Comparison of ENCODE assay signal across 7 cellular contexts in the genomic region with DNA sequence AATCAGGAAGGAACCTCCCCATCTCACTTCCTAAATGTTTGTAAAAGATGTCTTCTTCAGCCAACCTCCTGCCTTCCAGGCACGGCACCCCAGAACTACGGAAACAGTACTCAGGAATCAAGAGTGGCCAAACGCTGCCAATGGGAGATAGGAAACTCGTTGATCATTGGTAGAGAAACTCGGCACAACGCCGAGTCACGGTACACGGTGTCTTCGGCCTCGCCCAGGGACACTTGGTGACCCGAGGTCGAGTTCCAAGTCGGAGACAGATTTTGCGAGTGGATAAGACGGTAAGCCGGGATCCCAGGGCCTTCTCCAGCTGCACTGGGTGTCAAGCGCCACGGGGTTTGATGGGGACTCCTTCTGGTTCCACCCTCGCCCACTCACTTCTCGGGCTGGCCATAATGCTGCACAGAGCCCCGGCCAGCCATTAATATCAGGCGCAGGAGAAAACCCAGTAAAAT. TPM values are rescaled to one million over a fixed set of nuclear protein-coding genes. Genes with fewer than 3 reads are reported as not detected.
A peak's percentile ranks its signal among the peaks of the same experiment; 100 is the strongest.
DNase-seq lines count a peak whose midpoint lies in the region; ATAC-seq and TF ChIP-seq lines count a peak whose summit lies in the region.

No MANE protein-coding gene starts in this region.

- H3K9me3 Mint-ChIP-seq in stimulated activated naive CD8-positive, alpha-beta T cell treated with anti-CD3 and anti-CD28 coated beads, Interleukin-15, Interleukin-2, amounts not matched to agents 100 ng/mL and 50 ng/mL, for 24 hours: no peaks in the 10 kb centered on the region

- H3K27ac ChIP-seq in coronary artery: peak overlapping the region; percentile 4 to 85

- DNase-seq in GM04504 (ENCODE audit: low read depth) (peak; percentile 33), HUDEP-2 (lab: John Stamatoyannopoulos, UW; ENCODE audit: unreplicated experiment in 76 of 76) (peak in 74 of 76 experiments; percentile 22 to 87 (median 68)), SIG-M5 treated with dmso at 0.1 percent for 504 hours (lab: John Stamatoyannopoulos, UW; ENCODE audit: unreplicated experiment) (peak; percentile 73), coronary artery (ENCODE audit: low spot score) (no peak), left lobe of liver (ENCODE audit: low spot score) (peak; percentile 75)

- H3K4me3 ChIP-seq in coronary artery: peak overlapping the region; percentile 88

- H3K27ac Mint-ChIP-seq in stimulated activated naive CD8-positive, alpha-beta T cell treated with anti-CD3 and anti-CD28 coated beads, Interleukin-15, Interleukin-2, amounts not matched to agents 100 ng/mL and 50 ng/mL, for 24 hours: peak overlapping the region; percentile 96

- H3K4me1 Mint-ChIP-seq in stimulated activated naive CD8-positive, alpha-beta T cell treated with anti-CD3 and anti-CD28 coated beads, Interleukin-15, Interleukin-2, amounts not matched to agents 100 ng/mL and 50 ng/mL, for 24 hours (ENCODE audit: low read depth): peaks cover 41% of the 10 kb centered on the region

- peak; percentile 29 for ATAC-seq in GM21619 (IDR thresholded peaks at IDR 0.05; ENCODE audit: unreplicated experiment)
- ATAC-seq in left lobe of liver: peak; percentile 67

- H3K27me3 Mint-ChIP-seq in stimulated activated naive CD8-positive, alpha-beta T cell treated with anti-CD3 and anti-CD28 coated beads, Interleukin-15, Interleukin-2, amounts not matched to agents 100 ng/mL and 50 ng/mL, for 24 hours: no peaks in the 10 kb centered on the region

- TF ChIP-seq CTCF in coronary artery (IDR thresholded peaks at IDR 0.05): no peak

- no peaks in the 10 kb centered on the region for H3K36me3 Mint-ChIP-seq in stimulated activated naive CD8-positive, alpha-beta T cell treated with anti-CD3 and anti-CD28 coated beads, Interleukin-15, Interleukin-2, amounts not matched to agents 100 ng/mL and 50 ng/mL, for 24 hours (ENCODE audit: low read depth)

- peak overlapping the region; percentile 94 for H3K4me3 Mint-ChIP-seq in stimulated activated naive CD8-positive, alpha-beta T cell treated with anti-CD3 and anti-CD28 coated beads, Interleukin-15, Interleukin-2, amounts not matched to agents 100 ng/mL and 50 ng/mL, for 24 hours

RNA-seq across cellular contexts. Expression of a gene that starts 0.3 kb away (rescaled TPM):
- 3.1 TPM for total RNA-seq in left lobe of liver

RNA-seq across cellular contexts. Expression of a gene that starts 0.4 kb away (rescaled TPM):
- 2.3 TPM for total RNA-seq in left lobe of liver
